Comparison of ENCODE assay signal across 13 cellular contexts in genomic region chr16:176006-176405, GRCh38. TPM values are rescaled to one million over a fixed set of nuclear protein-coding genes. Genes with fewer than 3 reads are reported as not detected.
A peak's percentile ranks its signal among the peaks of the same experiment; 100 is the strongest.
DNase-seq lines count a peak whose midpoint lies in the region; ATAC-seq, FAIRE-seq and TF ChIP-seq lines count a peak whose summit lies in the region.
"Not testable (repeated sequence)": the region's sequence is repeated elsewhere in the genome, so short reads cannot be mapped to it uniquely, and the experiment has no call there.
"Had no signal": no experiment of that assay in that cellular context is flagged by ENCODE, and none has a peak within 500 bp of the region (broad histone marks: within the 10 kb centered on the region; RNA-seq: fewer than 3 reads in every experiment).

No MANE protein-coding gene starts in this region.

- H3K27ac Mint-ChIP-seq in activated T-helper 2 cell treated with anti-CD3 and anti-CD28 coated beads, Interferon-gamma antibody, Interleukin-2, Interleukin-4, amounts not matched to agents 10 μg/mL and 5 μg/mL and 100 μg/mL, durations not matched to agents 14 hours and 24 hours and 36 hours = not testable (repeated sequence)

- H3K4me3 Mint-ChIP-seq in activated T-helper 2 cell treated with anti-CD3 and anti-CD28 coated beads, Interferon-gamma antibody, Interleukin-2, Interleukin-4, amounts not matched to agents 10 μg/mL and 5 μg/mL and 100 μg/mL, durations not matched to agents 14 hours and 24 hours and 36 hours (ENCODE audit: low read depth) = peak overlapping the region; percentile 17

- not testable (repeated sequence) for FAIRE-seq in A549 (lab: Jason Lieb, UNC); kidney (lab: Jason Lieb, UNC)

- TF ChIP-seq CTCF in A549 (IDR thresholded peaks at IDR 0.05); HEK293 (tag by site-specific recombination; IDR thresholded peaks at IDR 0.05); VCaP (conservative IDR thresholded peaks at IDR 0.05); mammary epithelial cell (conservative IDR thresholded peaks at IDR 0.05 in 1 of 2, IDR thresholded peaks at IDR 0.05 in 1 of 2; ENCODE audit: extremely low read depth in 1 of 2, insufficient read depth in 1 of 2, low read depth in 1 of 2, low read length in 2 of 2); kidney (IDR thresholded peaks at IDR 0.05; ENCODE audit: borderline replicate concordance, extremely low read depth, insufficient read depth); neural cell (IDR thresholded peaks at IDR 0.05; ENCODE audit: poor library complexity, severe bottlenecking): not testable (repeated sequence)

- CTCF ChIA-PET in A549 (lab: Yijun Ruan, JAX); mammary epithelial cell (lab: Charles Lee; ENCODE audit: low non-redundant PET): not testable (repeated sequence)
- CTCF ChIA-PET in HEK293 (lab: Yijun Ruan, JAX) = interaction anchor here (1.1 kb wide), 1 partner anchor 56 kb away, joined by 3 read pairs; no protein-coding TSS in a partner anchor

- not testable (repeated sequence) for TF ChIP-seq RAD21 in A549 (conservative IDR thresholded peaks at IDR 0.05 in 1 of 2, IDR thresholded peaks at IDR 0.05 in 1 of 2); neural cell (conservative IDR thresholded peaks at IDR 0.05)

- not testable (repeated sequence) for H3K79me2 ChIP-seq in mammary epithelial cell (ENCODE audit: insufficient read depth, low read length); neural cell (replicated peaks; ENCODE audit: insufficient read depth, low read length)

- H3K27me3 Mint-ChIP-seq in activated T-helper 2 cell treated with anti-CD3 and anti-CD28 coated beads, Interferon-gamma antibody, Interleukin-2, Interleukin-4, amounts not matched to agents 10 μg/mL and 5 μg/mL and 100 μg/mL, durations not matched to agents 14 hours and 24 hours and 36 hours (ENCODE audit: low read depth) = peaks cover 56% of the 10 kb centered on the region

- H3K4me1 Mint-ChIP-seq in activated T-helper 2 cell treated with anti-CD3 and anti-CD28 coated beads, Interferon-gamma antibody, Interleukin-2, Interleukin-4, amounts not matched to agents 10 μg/mL and 5 μg/mL and 100 μg/mL, durations not matched to agents 14 hours and 24 hours and 36 hours (ENCODE audit: low read depth) = not testable (repeated sequence)

- H3K4me2 ChIP-seq in A549 (peak overlapping the region; percentile 62; the same call in 2 of the 3 replicates), mammary epithelial cell (ENCODE audit: insufficient read depth, low read depth, low read length) (peak overlapping the region; percentile 36)
- not testable (repeated sequence) for H3K4me2 ChIP-seq in neural cell (ENCODE audit: low read length)

- not testable (repeated sequence) for TF ChIP-seq POLR2A in A549 (IDR thresholded peaks at IDR 0.05; ENCODE audit: low read length)

- not testable (repeated sequence) for H3K9me3 Mint-ChIP-seq in activated T-helper 2 cell treated with anti-CD3 and anti-CD28 coated beads, Interferon-gamma antibody, Interleukin-2, Interleukin-4, amounts not matched to agents 10 μg/mL and 5 μg/mL and 100 μg/mL, durations not matched to agents 14 hours and 24 hours and 36 hours

- dilution Hi-C loops in mammary epithelial cell (cut with HindIII; ENCODE audit: low sequenced_read_pairs) = not testable (repeated sequence)

- H4K20me1 ChIP-seq in mammary epithelial cell (ENCODE audit: insufficient read depth, low read length); neural cell (ENCODE audit: insufficient read depth): not testable (repeated sequence)

- POLR2A ChIA-PET in A549 (lab: Yijun Ruan, JAX); HEK293 (lab: Yijun Ruan, JAX): not testable (repeated sequence)

- ATAC-seq in A549 (peak; percentile 3 to 5; a peak in 3 of 6 replicates), esophagus mucosa (peak; percentile 2)

- not testable (repeated sequence) for H2AFZ ChIP-seq in mammary epithelial cell (ENCODE audit: low read depth, low read length); neural cell (ENCODE audit: low read depth, low read length)

- no CpG with 5 or more reads among the region's 39 CpGs for WGBS in A549 (ENCODE audit: missing lambda C conversion rate)
- WGBS in mammary epithelial cell (ENCODE audit: low coverage, missing lambda C conversion rate) = 10% methylated on average over 9 of the region's 39 CpGs

- H3K36me3 Mint-ChIP-seq in activated T-helper 2 cell treated with anti-CD3 and anti-CD28 coated beads, Interferon-gamma antibody, Interleukin-2, Interleukin-4, amounts not matched to agents 10 μg/mL and 5 μg/mL and 100 μg/mL, durations not matched to agents 14 hours and 24 hours and 36 hours (ENCODE audit: low read depth) = not testable (repeated sequence)

- not testable (repeated sequence) for H3K9me2 ChIP-seq in neural cell (ENCODE audit: insufficient read depth, low read length)

- not testable (repeated sequence) for H3K36me3 ChIP-seq in HEK293 (ENCODE audit: control insufficient read depth in 2 of 2, insufficient read depth in 1 of 2, low read length in 2 of 2); mammary epithelial cell (ENCODE audit: insufficient read depth, low read length); kidney (ENCODE audit: control insufficient read depth in 1 of 2, insufficient read depth in 2 of 2, low read length in 2 of 2); neural cell (ENCODE audit: insufficient read depth, low read length)

- not testable (repeated sequence) for H3K4me3 ChIP-seq in A549; HEK293 (ENCODE audit: low read depth, low read length); mammary epithelial cell (replicated peaks in 1 of 3; ENCODE audit: insufficient read depth in 1 of 3, low read depth in 2 of 3, low read length in 3 of 3); kidney (ENCODE audit: low read length in 2 of 2)
- peak overlapping the region; percentile 41 for H3K4me3 ChIP-seq in neural cell (ENCODE audit: low read length)

- not testable (repeated sequence) for H3K27me3 ChIP-seq in mammary epithelial cell (ENCODE audit: insufficient read depth, low read length)
- peaks cover 68% of the 10 kb centered on the region for H3K27me3 ChIP-seq in neural cell (ENCODE audit: insufficient read depth, low read depth, low read length)

- in situ Hi-C loops in mammary epithelial cell (cut with MboI; ENCODE audit: low sequenced_read_pairs in 2 of 2) = not testable (repeated sequence)

- BruUV-seq in mammary epithelial cell (replicated peaks; lab: Mats Ljungman, UMichigan) = not testable (repeated sequence)

- H3K9ac ChIP-seq in mammary epithelial cell (ENCODE audit: insufficient read depth, low read length); kidney (ENCODE audit: low read length in 2 of 2); neural cell (ENCODE audit: low read length): not testable (repeated sequence)

- not testable (repeated sequence) for TF ChIP-seq EP300 in A549 (IDR thresholded peaks at IDR 0.05); neural cell (conservative IDR thresholded peaks at IDR 0.05; ENCODE audit: poor library complexity, severe bottlenecking)

- H3K27ac ChIP-seq in A549; HEK293 (ENCODE audit: extremely low read depth, low read depth, low read length); mammary epithelial cell (ENCODE audit: insufficient read depth, low read depth, low read length); kidney (ENCODE audit: low read depth in 2 of 2, low read length in 2 of 2); neural cell (ENCODE audit: low read length): not testable (repeated sequence)
- peak overlapping the region; percentile 50 for H3K27ac ChIP-seq in VCaP

- intact Hi-C loops in activated T-helper 2 cell treated with anti-CD3 and anti-CD28 coated beads, Interferon-gamma antibody, Interleukin-2, Interleukin-4, amounts not matched to agents 10 μg/mL and 5 μg/mL and 100 μg/mL, durations not matched to agents 14 hours and 24 hours and 36 hours (cut with micrococcal nuclease); mammary epithelial cell (cut with micrococcal nuclease); kidney (cut with DNase I): not testable (repeated sequence)

- H3F3A ChIP-seq in neural cell (ENCODE audit: insufficient read depth, low read length, poor library complexity, severe bottlenecking) = not testable (repeated sequence)

- H3K9me3 ChIP-seq in A549; HEK293 (ENCODE audit: control insufficient read depth, insufficient read depth, low read depth, low read length); mammary epithelial cell (replicated peaks; ENCODE audit: insufficient read depth, low read length); kidney (ENCODE audit: control insufficient read depth in 1 of 2, low read length in 2 of 2); neural cell (ENCODE audit: low read length): not testable (repeated sequence)

- DNase-seq in A549 (ENCODE audit: low read depth in 1 of 2, low spot score in 1 of 2); activated T-helper 2 cell treated with anti-CD3 and anti-CD28 coated beads, Interferon-gamma antibody, Interleukin-2, Interleukin-4, amounts not matched to agents 10 μg/mL and 5 μg/mL and 100 μg/mL, durations not matched to agents 14 hours and 24 hours and 36 hours (ENCODE audit: low spot score); mammary epithelial cell: not testable (repeated sequence)
- DNase-seq in kidney = peak; percentile 39

- H3K4me1 ChIP-seq in A549; HEK293 (ENCODE audit: control insufficient read depth, insufficient read depth, low read length); mammary epithelial cell (ENCODE audit: insufficient read depth, low read length); kidney (ENCODE audit: control insufficient read depth in 1 of 2, insufficient read depth in 1 of 2, low read depth in 1 of 2, low read length in 2 of 2): not testable (repeated sequence)

RNA-seq across cellular contexts. Expression of gene HBA1, which starts 0.5 kb away (rescaled TPM):
- polyA plus RNA-seq in A549 (2011; rRNA removed) (not detected in 2 replicates), A549 (2017; fragmentation: RNase III; extraction: RNeasy Plus Mini Kit Qiagen cat#74134 plus additional on column Dnase treatment) (0.51 to 1.3 TPM (median 0.58 TPM) in 3 replicates), mammary epithelial cell (1.3 TPM), kidney (ENCODE audit: insufficient read depth, low read depth, low replicate concordance) (2.6 TPM), neural cell (not detected in 2 replicates)
- 1.8 and 2.7 TPM in 2 replicates for polyA plus RNA-seq in A549 (2012; cell fraction: cytosol; rRNA removed)
- polyA plus RNA-seq in A549 (2012; cell fraction: nucleus; rRNA removed) = 1.2 and 2.6 TPM in 2 replicates
- 0.74 TPM in 1 of 2 replicates, not detected in the other for polyA minus RNA-seq in A549 (2011; rRNA and poly(A)+ RNA removed)
- 0.55 TPM in 1 of 2 replicates, not detected in the other for total RNA-seq in activated T-helper 2 cell treated with anti-CD3 and anti-CD28 coated beads, Interferon-gamma antibody, Interleukin-2, Interleukin-4, amounts not matched to agents 10 μg/mL and 5 μg/mL and 100 μg/mL, durations not matched to agents 14 hours and 24 hours and 36 hours
- total RNA-seq in mammary epithelial cell (1 to 10 TPM in 1 of 2 donors, not detected in 1; 1.9 TPM), esophagus mucosa (7.9 TPM), kidney (41.1 TPM)
- polyA minus RNA-seq in mammary epithelial cell (not detected), neural cell (not detected in 2 replicates)
- total RNA-seq: A172, G401, HT-29 had no signal
- polyA plus RNA-seq: CD4-positive, alpha-beta memory T cell had no signal

RNA-seq across cellular contexts. Expression of gene HBA2, which starts 3.3 kb away (rescaled TPM):
- polyA plus RNA-seq in A549 (2011; rRNA removed) (0.20 and 0.26 TPM in 2 replicates), A549 (2017; fragmentation: RNase III; extraction: RNeasy Plus Mini Kit Qiagen cat#74134 plus additional on column Dnase treatment) (0.23 to 0.68 TPM in 2 of 3 replicates, not detected in the other), mammary epithelial cell (not detected), kidney (ENCODE audit: insufficient read depth, low read depth, low replicate concordance) (11.1 TPM), neural cell (not detected in 2 replicates)
- 0.30 and 0.36 TPM in 2 replicates for polyA plus RNA-seq in A549 (2012; cell fraction: cytosol; rRNA removed)
- 0.30 TPM in 1 of 2 replicates, not detected in the other for polyA plus RNA-seq in A549 (2012; cell fraction: nucleus; rRNA removed)
- polyA minus RNA-seq in A549 (2011; rRNA and poly(A)+ RNA removed) = not detected in 2 replicates
- total RNA-seq in activated T-helper 2 cell treated with anti-CD3 and anti-CD28 coated beads, Interferon-gamma antibody, Interleukin-2, Interleukin-4, amounts not matched to agents 10 μg/mL and 5 μg/mL and 100 μg/mL, durations not matched to agents 14 hours and 24 hours and 36 hours = 0.32 TPM in 1 of 2 replicates, not detected in the other
- total RNA-seq in mammary epithelial cell (not detected), esophagus mucosa (8.2 TPM), kidney (33.9 TPM)
- polyA minus RNA-seq in mammary epithelial cell (2.5 TPM), neural cell (not detected in 2 replicates)
- total RNA-seq: A172, G401, HT-29 had no signal

RNA-seq across cellular contexts. Expression of gene HBQ1, which starts 4.3 kb away (rescaled TPM):
- polyA plus RNA-seq in A549 (2011; rRNA removed) (2.0 and 2.3 TPM in 2 replicates), A549 (2017; fragmentation: RNase III; extraction: RNeasy Plus Mini Kit Qiagen cat#74134 plus additional on column Dnase treatment) (2.8 to 4.7 TPM (median 3.2 TPM) in 3 replicates), mammary epithelial cell (0.45 TPM), kidney (ENCODE audit: insufficient read depth, low read depth, low replicate concordance) (not detected), neural cell (3.9 and 4.5 TPM in 2 replicates)
- 13.0 and 19.4 TPM in 2 replicates for polyA plus RNA-seq in A549 (2012; cell fraction: cytosol; rRNA removed)
- 13.2 and 19.5 TPM in 2 replicates for polyA plus RNA-seq in A549 (2012; cell fraction: nucleus; rRNA removed)
- not detected in 2 replicates for polyA minus RNA-seq in A549 (2011; rRNA and poly(A)+ RNA removed)
- 0.39 and 0.62 TPM in 2 replicates for total RNA-seq in activated T-helper 2 cell treated with anti-CD3 and anti-CD28 coated beads, Interferon-gamma antibody, Interleukin-2, Interleukin-4, amounts not matched to agents 10 μg/mL and 5 μg/mL and 100 μg/mL, durations not matched to agents 14 hours and 24 hours and 36 hours
- total RNA-seq in mammary epithelial cell (1 to 10 TPM in 1 of 2 donors, not detected in 1; 1.3 TPM), esophagus mucosa (not detected), kidney (not detected)
- polyA minus RNA-seq in mammary epithelial cell (not detected), neural cell (not detected in 2 replicates)
- total RNA-seq: A172; CD4-positive, alpha-beta memory T cell; GM12878; HT-29 had no signal
- polyA plus RNA-seq: CD4-positive, alpha-beta memory T cell; GM12878 had no signal

RNA-seq across cellular contexts. Expression of gene HBM, which starts 10.2 kb away (rescaled TPM):
- polyA plus RNA-seq in A549 (2011; rRNA removed) (not detected in 2 replicates), A549 (2017; fragmentation: RNase III; extraction: RNeasy Plus Mini Kit Qiagen cat#74134 plus additional on column Dnase treatment) (not detected in 3 replicates), mammary epithelial cell (not detected), kidney (ENCODE audit: insufficient read depth, low read depth, low replicate concordance) (not detected), neural cell (not detected in 2 replicates)
- not detected in 2 replicates for polyA plus RNA-seq in A549 (2012; cell fraction: cytosol; rRNA removed)
- not detected in 2 replicates for polyA plus RNA-seq in A549 (2012; cell fraction: nucleus; rRNA removed)
- not detected in 2 replicates for polyA minus RNA-seq in A549 (2011; rRNA and poly(A)+ RNA removed)
- not detected in 2 replicates for total RNA-seq in activated T-helper 2 cell treated with anti-CD3 and anti-CD28 coated beads, Interferon-gamma antibody, Interleukin-2, Interleukin-4, amounts not matched to agents 10 μg/mL and 5 μg/mL and 100 μg/mL, durations not matched to agents 14 hours and 24 hours and 36 hours
- total RNA-seq in mammary epithelial cell (not detected), esophagus mucosa (not detected), kidney (not detected)
- polyA minus RNA-seq in mammary epithelial cell (not detected), neural cell (not detected in 2 replicates)
- total RNA-seq: A172; CD4-positive, alpha-beta memory T cell; G401; GM12878; HT-29 had no signal
- polyA plus RNA-seq: CD4-positive, alpha-beta memory T cell had no signal

RNA-seq across cellular contexts. Expression of gene HBZ, which starts 23.6 kb away (rescaled TPM):
- polyA plus RNA-seq in A549 (2011; rRNA removed) (not detected in 2 replicates), A549 (2017; fragmentation: RNase III; extraction: RNeasy Plus Mini Kit Qiagen cat#74134 plus additional on column Dnase treatment) (not detected in 3 replicates), mammary epithelial cell (not detected), kidney (ENCODE audit: insufficient read depth, low read depth, low replicate concordance) (not detected), neural cell (not detected in 2 replicates)
- not detected in 2 replicates for polyA plus RNA-seq in A549 (2012; cell fraction: cytosol; rRNA removed)
- not detected in 2 replicates for polyA plus RNA-seq in A549 (2012; cell fraction: nucleus; rRNA removed)
- polyA minus RNA-seq in A549 (2011; rRNA and poly(A)+ RNA removed) = 0.29 and 1.0 TPM in 2 replicates
- total RNA-seq in activated T-helper 2 cell treated with anti-CD3 and anti-CD28 coated beads, Interferon-gamma antibody, Interleukin-2, Interleukin-4, amounts not matched to agents 10 μg/mL and 5 μg/mL and 100 μg/mL, durations not matched to agents 14 hours and 24 hours and 36 hours = not detected in 2 replicates
- total RNA-seq in mammary epithelial cell (not detected), esophagus mucosa (not detected), kidney (not detected)
- polyA minus RNA-seq in mammary epithelial cell (not detected), neural cell (not detected in 2 replicates)
- total RNA-seq: A172; CD4-positive, alpha-beta memory T cell; G401; HT-29 had no signal
- polyA plus RNA-seq: CD4-positive, alpha-beta memory T cell; GM12878 had no signal
